ENCODE assay signal across 10 cellular contexts in genomic region chr10:22438714-22439113, GRCh38.
A peak's percentile ranks its signal among the peaks of the same experiment; 100 is the strongest.
DNase-seq lines count a peak whose midpoint lies in the region; ATAC-seq and TF ChIP-seq lines count a peak whose summit lies in the region.
"Had no signal": no experiment of that assay in that cellular context is flagged by ENCODE, and none has a peak within 500 bp of the region (broad histone marks: within the 10 kb centered on the region; RNA-seq: fewer than 3 reads in every experiment).

No MANE protein-coding gene starts in this region.

- no peak for ATAC-seq in heart left ventricle
- ATAC-seq in Right ventricle myocardium superior (ENCODE audit: poor library complexity), result no peak
- no peak for ATAC-seq in activated naive CD8-positive, alpha-beta T cell treated with anti-CD3 and anti-CD28 coated beads, Interleukin-2, amount 10 ng/mL, durations not matched to agents 7 days and 5 days (ENCODE audit: low read depth)
- ATAC-seq in naive B cell (ENCODE audit: low read depth in 2 of 2), result no peak
- no peak for ATAC-seq in GM21529 (IDR thresholded peaks at IDR 0.05; ENCODE audit: unreplicated experiment)

- TF ChIP-seq CTCF in heart left ventricle (IDR thresholded peaks at IDR 0.05), result no peak
- no peak for TF ChIP-seq CTCF in type B pancreatic cell (conservative IDR thresholded peaks at IDR 0.05)

- DNase-seq in heart left ventricle (no peak), Right ventricle myocardium superior (no peak), naive B cell (no peak), type B pancreatic cell (ENCODE audit: extremely low spot score, unreplicated experiment) (no peak), NCI-H1694 (lab: John Stamatoyannopoulos, UW) (no peak), NCI-H2227 (lab: John Stamatoyannopoulos, UW; ENCODE audit: unreplicated experiment) (no peak)
- DNase-seq in activated naive CD8-positive, alpha-beta T cell treated with anti-CD3 and anti-CD28 coated beads, Interleukin-2, amount 10 ng/mL, durations not matched to agents 7 days and 5 days, result no peak
- DNase-seq: NCI-H524 treated with DMSO at 0.1 percent for 48 hours; stimulated activated CD8-positive, alpha-beta memory T cell treated with anti-CD3 and anti-CD28 coated beads, Interleukin-4, amount 100 ng/mL, for 48 hours had no signal

- H3K27ac Mint-ChIP-seq in activated naive CD8-positive, alpha-beta T cell treated with anti-CD3 and anti-CD28 coated beads, Interleukin-2, amount 10 ng/mL, durations not matched to agents 7 days and 5 days, result peak overlapping the region; percentile 56
- H3K27ac Mint-ChIP-seq in naive B cell (peak overlapping the region in 5 of 6 donors; percentile 20 to 99 (median 86)), type B pancreatic cell (peak overlapping the region; percentile 93)

- H3K4me3 ChIP-seq in heart left ventricle, result peak overlapping the region in 7 of 12 donors; percentile 68 to 88 (median 77)

- no peaks in the 10 kb centered on the region for H3K9me3 ChIP-seq in heart left ventricle

- POLR2A ChIA-PET in activated naive CD8-positive, alpha-beta T cell treated with anti-CD3 and anti-CD28 coated beads, Interleukin-2, amount 10 ng/mL, durations not matched to agents 7 days and 5 days (lab: Charles Lee), result interaction anchor here (1.2 to 3.2 kb wide), 6 partner anchors 17 to 436 kb away, joined by 3 to 19 read pairs (median 9); partner anchors contain the start of genes BMI1, COMMD3 and DNAJC1

- H3K27ac ChIP-seq in heart left ventricle, result peak overlapping the region in 7 of 12 donors; percentile 83 to 98 (median 95)

- 77 to 82% (median 81%) methylated on average over 4 of the region's 4 CpGs for WGBS in heart left ventricle, 4 donors

- intact Hi-C loops in heart left ventricle (cut with DNase I) (loop anchor here in 8 of 10 donors (5.0 to 10.0 kb wide), 11 partner anchors 94 to 549 kb away; partner anchors contain the start of genes DNAJC1 (in 3 of the 8), SPAG6 (in 2 of the 8) and PIP4K2A (in 1 of the 8)), Right ventricle myocardium superior (cut with DNase I) (loop anchor here (10.0 kb wide), 1 partner anchor 434 kb away; the partner anchor contains the start of gene DNAJC1)

- H3K36me3 Mint-ChIP-seq in activated naive CD8-positive, alpha-beta T cell treated with anti-CD3 and anti-CD28 coated beads, Interleukin-2, amount 10 ng/mL, durations not matched to agents 7 days and 5 days, result peaks cover 3% of the 10 kb centered on the region
- no peaks in the 10 kb centered on the region for H3K36me3 Mint-ChIP-seq in naive B cell
- H3K36me3 Mint-ChIP-seq in type B pancreatic cell, result no peaks in the 10 kb centered on the region

- peaks cover 0 to 28% (median 15%) of the 10 kb centered on the region in 12 donors for H3K4me1 ChIP-seq in heart left ventricle

- H3K27me3 ChIP-seq in heart left ventricle, result peaks cover 0 to under 1% (median 0%) of the 10 kb centered on the region in 9 donors

- H3K27me3 Mint-ChIP-seq in activated naive CD8-positive, alpha-beta T cell treated with anti-CD3 and anti-CD28 coated beads, Interleukin-2, amount 10 ng/mL, durations not matched to agents 7 days and 5 days, result peaks cover 20% of the 10 kb centered on the region
- H3K27me3 Mint-ChIP-seq in naive B cell (no peaks in the 10 kb centered on the region), type B pancreatic cell (no peaks in the 10 kb centered on the region)

- no peak for TF ChIP-seq POLR2A in heart left ventricle (IDR thresholded peaks at IDR 0.05)

- no peaks in the 10 kb centered on the region for H3K9me3 Mint-ChIP-seq in activated naive CD8-positive, alpha-beta T cell treated with anti-CD3 and anti-CD28 coated beads, Interleukin-2, amount 10 ng/mL, durations not matched to agents 7 days and 5 days
- H3K9me3 Mint-ChIP-seq in naive B cell (no peaks in the 10 kb centered on the region), type B pancreatic cell (peaks cover 3% of the 10 kb centered on the region)

- peaks cover 28% of the 10 kb centered on the region for H3K4me1 Mint-ChIP-seq in activated naive CD8-positive, alpha-beta T cell treated with anti-CD3 and anti-CD28 coated beads, Interleukin-2, amount 10 ng/mL, durations not matched to agents 7 days and 5 days
- H3K4me1 Mint-ChIP-seq in naive B cell, result peaks cover 32 to 40% (median 37%) of the 10 kb centered on the region in 3 donors
- peaks cover 21% of the 10 kb centered on the region for H3K4me1 Mint-ChIP-seq in type B pancreatic cell (ENCODE audit: unreplicated experiment)

- H3K4me3 Mint-ChIP-seq in activated naive CD8-positive, alpha-beta T cell treated with anti-CD3 and anti-CD28 coated beads, Interleukin-2, amount 10 ng/mL, durations not matched to agents 7 days and 5 days, result peak overlapping the region; percentile 95
- H3K4me3 Mint-ChIP-seq in naive B cell (peak overlapping the region; percentile 4 to 99 (median 97)), type B pancreatic cell (peak overlapping the region; percentile 91)

- H3K36me3 ChIP-seq in heart left ventricle, result no peaks in the 10 kb centered on the region
